8 cellular contexts compared by ENCODE assay signal in genomic region chr3:120795017-120795648, GRCh38. TPM values are rescaled to one million over a fixed set of nuclear protein-coding genes. Genes with fewer than 3 reads are reported as not detected.
DNase-seq lines count a peak whose midpoint lies in the region; ATAC-seq, FAIRE-seq and TF ChIP-seq lines count a peak whose summit lies in the region.

No MANE protein-coding gene starts in this region.

- H2AFZ ChIP-seq in astrocyte (ENCODE audit: low read depth, low read length) = no peak overlapping the region

- no CpG with 5 or more reads among the region's 5 CpGs for WGBS in iPS DF 6.9 (ENCODE audit: insufficient coverage, insufficient read length)

- H3K4me1 ChIP-seq in astrocyte (ENCODE audit: insufficient read depth, low read length) (peaks cover 22% of the 10 kb centered on the region), iPS DF 6.9 (ENCODE audit: control insufficient read depth, insufficient read depth, low read length) (no peaks in the 10 kb centered on the region)

- peak; percentile 94 for ATAC-seq in HG02588 (IDR thresholded peaks at IDR 0.05; ENCODE audit: unreplicated experiment)

- TF ChIP-seq CTCF in NB4 (IDR thresholded peaks at IDR 0.05; ENCODE audit: low read depth, low read length) (peak; percentile 79), astrocyte (IDR thresholded peaks at IDR 0.05; ENCODE audit: insufficient read depth, low read depth, low read length) (peak; percentile 86)

- H3K27me3 ChIP-seq in astrocyte (ENCODE audit: insufficient read depth, low read length) (no peaks in the 10 kb centered on the region), iPS DF 6.9 (ENCODE audit: control insufficient read depth, insufficient read depth, low read length) (no peaks in the 10 kb centered on the region)

- H3K27ac Mint-ChIP-seq in T-helper 2 cell treated with Interferon-gamma antibody and Interleukin-4, amounts not matched to agents 5 μg/mL and 100 μg/mL, for 36 hours = no peak overlapping the region
- H3K27ac Mint-ChIP-seq in astrocyte (ENCODE audit: unreplicated experiment) = peak overlapping the region; percentile 36

- H3K79me2 ChIP-seq in astrocyte (ENCODE audit: insufficient read depth, low read length) = no peaks in the 10 kb centered on the region

- no peaks in the 10 kb centered on the region for H3K9me3 Mint-ChIP-seq in T-helper 2 cell treated with Interferon-gamma antibody and Interleukin-4, amounts not matched to agents 5 μg/mL and 100 μg/mL, for 36 hours
- H3K9me3 Mint-ChIP-seq in astrocyte (ENCODE audit: unreplicated experiment) = no peaks in the 10 kb centered on the region

- no peak overlapping the region for H3K9ac ChIP-seq in astrocyte (ENCODE audit: low read length)

- H3K36me3 ChIP-seq in astrocyte (ENCODE audit: insufficient read depth, low read length) = no peaks in the 10 kb centered on the region
- no peaks in the 10 kb centered on the region for H3K36me3 ChIP-seq in iPS DF 6.9 (ENCODE audit: control insufficient read depth, insufficient read depth, low read length)

- H3K4me3 Mint-ChIP-seq in T-helper 2 cell treated with Interferon-gamma antibody and Interleukin-4, amounts not matched to agents 5 μg/mL and 100 μg/mL, for 36 hours = no peak overlapping the region
- no peak overlapping the region for H3K4me3 Mint-ChIP-seq in astrocyte (ENCODE audit: unreplicated experiment)

- H3K4me3 ChIP-seq in NB4 (ENCODE audit: low read depth, low read length) (no peak overlapping the region), astrocyte (ENCODE audit: insufficient read depth, low read depth, low read length) (no peak overlapping the region), iPS DF 6.9 (ENCODE audit: low read length) (no peak overlapping the region)

- no peak overlapping the region for H3K4me2 ChIP-seq in astrocyte (ENCODE audit: low read length)

- DNase-seq in DMS53 (lab: John Stamatoyannopoulos, UW) (peak; percentile 42), DMS53 treated with DMSO at 0.1 percent for 48 hours (lab: John Stamatoyannopoulos, UW; ENCODE audit: unreplicated experiment) (no peak), NB4 (ENCODE audit: low read depth) (peak; percentile 82), astrocyte (ENCODE audit: low read depth) (peak; percentile 66), iPS DF 6.9 (ENCODE audit: low read depth, low spot score) (peak; percentile 70)
- peak; percentile 64 for DNase-seq in T-helper 2 cell treated with Interferon-gamma antibody and Interleukin-4, amounts not matched to agents 5 μg/mL and 100 μg/mL, for 36 hours (ENCODE audit: low spot score)
- peak; percentile 60 to 82 (median 72) for DNase-seq in stimulated activated CD4-positive, alpha-beta T cell treated with anti-CD3 and anti-CD28 coated beads, Interleukin-12 subunit alpha, Interleukin-12 subunit beta, amount 100 ng/mL, for 48 hours (ENCODE audit: low read depth in 2 of 3, low spot score in 1 of 3)

- peak; percentile 65 for FAIRE-seq in astrocyte (lab: Jason Lieb, UNC)

- H3K36me3 Mint-ChIP-seq in T-helper 2 cell treated with Interferon-gamma antibody and Interleukin-4, amounts not matched to agents 5 μg/mL and 100 μg/mL, for 36 hours (ENCODE audit: low read depth) = no peaks in the 10 kb centered on the region
- no peaks in the 10 kb centered on the region for H3K36me3 Mint-ChIP-seq in astrocyte (ENCODE audit: low read depth, unreplicated experiment)

- H3K4me1 Mint-ChIP-seq in T-helper 2 cell treated with Interferon-gamma antibody and Interleukin-4, amounts not matched to agents 5 μg/mL and 100 μg/mL, for 36 hours (ENCODE audit: low read depth) = no peaks in the 10 kb centered on the region
- peaks cover 27% of the 10 kb centered on the region for H3K4me1 Mint-ChIP-seq in astrocyte (ENCODE audit: low read depth, unreplicated experiment)

- H3K9me3 ChIP-seq in astrocyte (ENCODE audit: insufficient read depth, low read depth, low read length) = no peaks in the 10 kb centered on the region
- no peaks in the 10 kb centered on the region for H3K9me3 ChIP-seq in iPS DF 6.9 (ENCODE audit: control insufficient read depth, insufficient read depth, low read length)

- H3K27ac ChIP-seq in astrocyte (ENCODE audit: low read depth, low read length) (no peak overlapping the region), iPS DF 6.9 (ENCODE audit: low read length) (no peak overlapping the region)

- H3K27me3 Mint-ChIP-seq in T-helper 2 cell treated with Interferon-gamma antibody and Interleukin-4, amounts not matched to agents 5 μg/mL and 100 μg/mL, for 36 hours (ENCODE audit: low read depth) = peaks cover 4% of the 10 kb centered on the region
- H3K27me3 Mint-ChIP-seq in astrocyte (ENCODE audit: low read depth, unreplicated experiment) = no peaks in the 10 kb centered on the region

- H4K20me1 ChIP-seq in astrocyte (ENCODE audit: insufficient read depth, low read length) = no peaks in the 10 kb centered on the region

- TF ChIP-seq POLR2A in NB4 (IDR thresholded peaks at IDR 0.05; ENCODE audit: extremely low read depth, insufficient read length) = no peak

RNA-seq across cellular contexts. Expression of gene GTF2E1, which starts 52.6 kb away (rescaled TPM):
- 28.8 and 31.6 TPM in 2 replicates for total RNA-seq in astrocyte

RNA-seq across cellular contexts. Expression of gene RABL3, which starts 52.8 kb away (rescaled TPM):
- total RNA-seq in astrocyte = 16.8 and 17.1 TPM in 2 replicates
